ENCODE assay signal across 1 cellular context in the genomic region with DNA sequence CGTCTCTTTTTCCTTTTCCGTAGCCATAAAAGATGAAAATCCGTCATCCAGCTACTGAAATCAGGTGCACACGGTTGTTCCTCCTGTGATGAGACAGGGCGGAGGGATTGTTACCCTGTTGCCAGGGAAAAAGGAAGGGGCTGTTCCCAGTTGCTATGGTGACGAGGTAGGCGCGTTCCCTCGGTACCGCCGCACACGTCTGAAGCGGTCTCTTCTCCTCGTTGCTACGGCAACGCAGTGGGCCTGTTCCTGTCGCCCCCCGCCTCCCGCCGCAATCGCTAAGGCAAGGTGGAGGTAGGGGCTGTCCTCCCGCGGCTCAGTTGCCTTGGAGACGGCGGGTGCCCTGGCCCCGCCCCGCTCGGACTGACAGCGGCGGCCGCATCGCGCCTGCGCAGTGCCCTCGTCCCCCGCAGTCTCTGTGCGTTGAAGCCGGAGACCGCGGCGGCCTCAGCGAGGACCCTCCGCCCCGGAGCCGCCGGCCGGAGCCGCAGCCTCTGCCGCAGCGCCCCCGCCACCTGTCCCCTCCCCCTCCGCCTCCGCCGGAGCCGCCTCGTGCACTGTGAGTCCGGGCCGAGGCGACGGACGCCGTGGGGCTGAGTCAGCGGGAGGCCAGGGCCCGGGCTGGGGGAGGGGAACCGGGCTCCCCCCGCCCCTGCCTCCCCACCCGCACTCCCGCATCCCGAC.
TF ChIP-seq lines count a peak whose summit lies in the region.

A gene (plus strand): TSS at position 394 of the 684 bp plus-strand sequence. CDS start 51,582 bp downstream, outside the sequence.

TF ChIP-seq in K562, 482 proteins besides CTCF, POLR2A, EP300 and RAD21 (continued from another document and continues in another):
- TF ChIP-seq, protein P1, sequence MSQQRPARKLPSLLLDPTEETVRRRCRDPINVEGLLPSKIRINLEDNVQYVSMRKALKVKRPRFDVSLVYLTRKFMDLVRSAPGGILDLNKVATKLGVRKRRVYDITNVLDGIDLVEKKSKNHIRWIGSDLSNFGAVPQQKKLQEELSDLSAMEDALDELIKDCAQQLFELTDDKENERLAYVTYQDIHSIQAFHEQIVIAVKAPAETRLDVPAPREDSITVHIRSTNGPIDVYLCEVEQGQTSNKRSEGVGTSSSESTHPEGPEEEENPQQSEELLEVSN (IDR thresholded peaks at IDR 0.05; ENCODE audit: borderline replicate concordance in 1 of 2, extremely low read depth in 1 of 2, insufficient read depth in 1 of 2, insufficient read length in 1 of 2, low read depth in 1 of 2, low read length in 1 of 2, poor library complexity in 1 of 2, severe bottlenecking in 1 of 2) = peak; percentile 24 to 90
- TF ChIP-seq ZNF57 (CRISPR knock-in tag; IDR thresholded peaks at IDR 0.05) (no peak), ZNF263 (CRISPR knock-in tag; IDR thresholded peaks at IDR 0.05; ENCODE audit: borderline replicate concordance) (peak; percentile 41; the same call in 1 of the 2 replicates), HDAC2 (IDR thresholded peaks at IDR 0.05) (peak; percentile 46; the same call in 1 of the 2 replicates), SRF (CRISPR knock-in tag; IDR thresholded peaks at IDR 0.05) (peak in 1 of 2 experiments; percentile 26; a peak in 1 of 4 replicates), POLR2G (IDR thresholded peaks at IDR 0.05; ENCODE audit: low read depth, low read length) (peak; percentile 60; the same call in 1 of the 2 replicates), ZNF445 (CRISPR knock-in tag; IDR thresholded peaks at IDR 0.05; ENCODE audit: low read depth) (no peak), RFX5 (IDR thresholded peaks at IDR 0.05; ENCODE audit: low read depth, low read length) (peak; percentile 64; the same call in 1 of the 2 replicates), PHF8 (IDR thresholded peaks at IDR 0.05; ENCODE audit: borderline replicate concordance, low read length) (peak; percentile 24; the same call in 1 of the 2 replicates), NONO (IDR thresholded peaks at IDR 0.05; ENCODE audit: low read depth in 2 of 2, low read length in 1 of 2) (0 out of 4 replicates have a peak, but pooled peaks of 1 of the 2 experiments have one; percentile 27), ZBTB7A (IDR thresholded peaks at IDR 0.05; ENCODE audit: borderline replicate concordance, control insufficient read depth, low read depth, low read length) (0 out of 2 replicates have a peak, but pooled peaks have one; percentile 50), SP1 (CRISPR knock-in tag; IDR thresholded peaks at IDR 0.05) (peak; percentile 56), NRF1 (conservative IDR thresholded peaks at IDR 0.05 in 1 of 2, IDR thresholded peaks at IDR 0.05 in 1 of 2) (peak; percentile 94 to 95), PHF21A (IDR thresholded peaks at IDR 0.05; ENCODE audit: borderline replicate concordance, low read depth) (no peak), RBBP5 (IDR thresholded peaks at IDR 0.05; ENCODE audit: borderline replicate concordance, insufficient read depth, low read length, poor library complexity, severe bottlenecking) (peak; percentile 13), HNRNPLL (IDR thresholded peaks at IDR 0.05; ENCODE audit: low read depth, low read length, poor library complexity, severe bottlenecking) (peak; percentile 32), RUNX1 (IDR thresholded peaks at IDR 0.05; ENCODE audit: low read depth) (no peak), EGR1 (conservative IDR thresholded peaks at IDR 0.05) (peak; percentile 66)
- TF ChIP-seq, protein P2, sequence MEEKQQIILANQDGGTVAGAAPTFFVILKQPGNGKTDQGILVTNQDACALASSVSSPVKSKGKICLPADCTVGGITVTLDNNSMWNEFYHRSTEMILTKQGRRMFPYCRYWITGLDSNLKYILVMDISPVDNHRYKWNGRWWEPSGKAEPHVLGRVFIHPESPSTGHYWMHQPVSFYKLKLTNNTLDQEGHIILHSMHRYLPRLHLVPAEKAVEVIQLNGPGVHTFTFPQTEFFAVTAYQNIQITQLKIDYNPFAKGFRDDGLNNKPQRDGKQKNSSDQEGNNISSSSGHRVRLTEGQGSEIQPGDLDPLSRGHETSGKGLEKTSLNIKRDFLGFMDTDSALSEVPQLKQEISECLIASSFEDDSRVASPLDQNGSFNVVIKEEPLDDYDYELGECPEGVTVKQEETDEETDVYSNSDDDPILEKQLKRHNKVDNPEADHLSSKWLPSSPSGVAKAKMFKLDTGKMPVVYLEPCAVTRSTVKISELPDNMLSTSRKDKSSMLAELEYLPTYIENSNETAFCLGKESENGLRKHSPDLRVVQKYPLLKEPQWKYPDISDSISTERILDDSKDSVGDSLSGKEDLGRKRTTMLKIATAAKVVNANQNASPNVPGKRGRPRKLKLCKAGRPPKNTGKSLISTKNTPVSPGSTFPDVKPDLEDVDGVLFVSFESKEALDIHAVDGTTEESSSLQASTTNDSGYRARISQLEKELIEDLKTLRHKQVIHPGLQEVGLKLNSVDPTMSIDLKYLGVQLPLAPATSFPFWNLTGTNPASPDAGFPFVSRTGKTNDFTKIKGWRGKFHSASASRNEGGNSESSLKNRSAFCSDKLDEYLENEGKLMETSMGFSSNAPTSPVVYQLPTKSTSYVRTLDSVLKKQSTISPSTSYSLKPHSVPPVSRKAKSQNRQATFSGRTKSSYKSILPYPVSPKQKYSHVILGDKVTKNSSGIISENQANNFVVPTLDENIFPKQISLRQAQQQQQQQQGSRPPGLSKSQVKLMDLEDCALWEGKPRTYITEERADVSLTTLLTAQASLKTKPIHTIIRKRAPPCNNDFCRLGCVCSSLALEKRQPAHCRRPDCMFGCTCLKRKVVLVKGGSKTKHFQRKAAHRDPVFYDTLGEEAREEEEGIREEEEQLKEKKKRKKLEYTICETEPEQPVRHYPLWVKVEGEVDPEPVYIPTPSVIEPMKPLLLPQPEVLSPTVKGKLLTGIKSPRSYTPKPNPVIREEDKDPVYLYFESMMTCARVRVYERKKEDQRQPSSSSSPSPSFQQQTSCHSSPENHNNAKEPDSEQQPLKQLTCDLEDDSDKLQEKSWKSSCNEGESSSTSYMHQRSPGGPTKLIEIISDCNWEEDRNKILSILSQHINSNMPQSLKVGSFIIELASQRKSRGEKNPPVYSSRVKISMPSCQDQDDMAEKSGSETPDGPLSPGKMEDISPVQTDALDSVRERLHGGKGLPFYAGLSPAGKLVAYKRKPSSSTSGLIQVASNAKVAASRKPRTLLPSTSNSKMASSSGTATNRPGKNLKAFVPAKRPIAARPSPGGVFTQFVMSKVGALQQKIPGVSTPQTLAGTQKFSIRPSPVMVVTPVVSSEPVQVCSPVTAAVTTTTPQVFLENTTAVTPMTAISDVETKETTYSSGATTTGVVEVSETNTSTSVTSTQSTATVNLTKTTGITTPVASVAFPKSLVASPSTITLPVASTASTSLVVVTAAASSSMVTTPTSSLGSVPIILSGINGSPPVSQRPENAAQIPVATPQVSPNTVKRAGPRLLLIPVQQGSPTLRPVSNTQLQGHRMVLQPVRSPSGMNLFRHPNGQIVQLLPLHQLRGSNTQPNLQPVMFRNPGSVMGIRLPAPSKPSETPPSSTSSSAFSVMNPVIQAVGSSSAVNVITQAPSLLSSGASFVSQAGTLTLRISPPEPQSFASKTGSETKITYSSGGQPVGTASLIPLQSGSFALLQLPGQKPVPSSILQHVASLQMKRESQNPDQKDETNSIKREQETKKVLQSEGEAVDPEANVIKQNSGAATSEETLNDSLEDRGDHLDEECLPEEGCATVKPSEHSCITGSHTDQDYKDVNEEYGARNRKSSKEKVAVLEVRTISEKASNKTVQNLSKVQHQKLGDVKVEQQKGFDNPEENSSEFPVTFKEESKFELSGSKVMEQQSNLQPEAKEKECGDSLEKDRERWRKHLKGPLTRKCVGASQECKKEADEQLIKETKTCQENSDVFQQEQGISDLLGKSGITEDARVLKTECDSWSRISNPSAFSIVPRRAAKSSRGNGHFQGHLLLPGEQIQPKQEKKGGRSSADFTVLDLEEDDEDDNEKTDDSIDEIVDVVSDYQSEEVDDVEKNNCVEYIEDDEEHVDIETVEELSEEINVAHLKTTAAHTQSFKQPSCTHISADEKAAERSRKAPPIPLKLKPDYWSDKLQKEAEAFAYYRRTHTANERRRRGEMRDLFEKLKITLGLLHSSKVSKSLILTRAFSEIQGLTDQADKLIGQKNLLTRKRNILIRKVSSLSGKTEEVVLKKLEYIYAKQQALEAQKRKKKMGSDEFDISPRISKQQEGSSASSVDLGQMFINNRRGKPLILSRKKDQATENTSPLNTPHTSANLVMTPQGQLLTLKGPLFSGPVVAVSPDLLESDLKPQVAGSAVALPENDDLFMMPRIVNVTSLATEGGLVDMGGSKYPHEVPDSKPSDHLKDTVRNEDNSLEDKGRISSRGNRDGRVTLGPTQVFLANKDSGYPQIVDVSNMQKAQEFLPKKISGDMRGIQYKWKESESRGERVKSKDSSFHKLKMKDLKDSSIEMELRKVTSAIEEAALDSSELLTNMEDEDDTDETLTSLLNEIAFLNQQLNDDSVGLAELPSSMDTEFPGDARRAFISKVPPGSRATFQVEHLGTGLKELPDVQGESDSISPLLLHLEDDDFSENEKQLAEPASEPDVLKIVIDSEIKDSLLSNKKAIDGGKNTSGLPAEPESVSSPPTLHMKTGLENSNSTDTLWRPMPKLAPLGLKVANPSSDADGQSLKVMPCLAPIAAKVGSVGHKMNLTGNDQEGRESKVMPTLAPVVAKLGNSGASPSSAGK (IDR thresholded peaks at IDR 0.05) = peak; percentile 44; the same call in 1 of the 2 replicates
- TF ChIP-seq, protein P3, sequence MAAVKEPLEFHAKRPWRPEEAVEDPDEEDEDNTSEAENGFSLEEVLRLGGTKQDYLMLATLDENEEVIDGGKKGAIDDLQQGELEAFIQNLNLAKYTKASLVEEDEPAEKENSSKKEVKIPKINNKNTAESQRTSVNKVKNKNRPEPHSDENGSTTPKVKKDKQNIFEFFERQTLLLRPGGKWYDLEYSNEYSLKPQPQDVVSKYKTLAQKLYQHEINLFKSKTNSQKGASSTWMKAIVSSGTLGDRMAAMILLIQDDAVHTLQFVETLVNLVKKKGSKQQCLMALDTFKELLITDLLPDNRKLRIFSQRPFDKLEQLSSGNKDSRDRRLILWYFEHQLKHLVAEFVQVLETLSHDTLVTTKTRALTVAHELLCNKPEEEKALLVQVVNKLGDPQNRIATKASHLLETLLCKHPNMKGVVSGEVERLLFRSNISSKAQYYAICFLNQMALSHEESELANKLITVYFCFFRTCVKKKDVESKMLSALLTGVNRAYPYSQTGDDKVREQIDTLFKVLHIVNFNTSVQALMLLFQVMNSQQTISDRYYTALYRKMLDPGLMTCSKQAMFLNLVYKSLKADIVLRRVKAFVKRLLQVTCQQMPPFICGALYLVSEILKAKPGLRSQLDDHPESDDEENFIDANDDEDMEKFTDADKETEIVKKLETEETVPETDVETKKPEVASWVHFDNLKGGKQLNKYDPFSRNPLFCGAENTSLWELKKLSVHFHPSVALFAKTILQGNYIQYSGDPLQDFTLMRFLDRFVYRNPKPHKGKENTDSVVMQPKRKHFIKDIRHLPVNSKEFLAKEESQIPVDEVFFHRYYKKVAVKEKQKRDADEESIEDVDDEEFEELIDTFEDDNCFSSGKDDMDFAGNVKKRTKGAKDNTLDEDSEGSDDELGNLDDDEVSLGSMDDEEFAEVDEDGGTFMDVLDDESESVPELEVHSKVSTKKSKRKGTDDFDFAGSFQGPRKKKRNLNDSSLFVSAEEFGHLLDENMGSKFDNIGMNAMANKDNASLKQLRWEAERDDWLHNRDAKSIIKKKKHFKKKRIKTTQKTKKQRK (IDR thresholded peaks at IDR 0.05; ENCODE audit: borderline replicate concordance, low read depth, low read length) = no peak
- TF ChIP-seq, protein P4, sequence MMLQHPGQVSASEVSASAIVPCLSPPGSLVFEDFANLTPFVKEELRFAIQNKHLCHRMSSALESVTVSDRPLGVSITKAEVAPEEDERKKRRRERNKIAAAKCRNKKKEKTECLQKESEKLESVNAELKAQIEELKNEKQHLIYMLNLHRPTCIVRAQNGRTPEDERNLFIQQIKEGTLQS (IDR thresholded peaks at IDR 0.05) = peak; percentile 37; the same call in 1 of the 2 replicates
- TF ChIP-seq, protein P4 (CRISPR knock-in tag; conservative IDR thresholded peaks at IDR 0.05) = no peak
- TF ChIP-seq, protein P5, sequence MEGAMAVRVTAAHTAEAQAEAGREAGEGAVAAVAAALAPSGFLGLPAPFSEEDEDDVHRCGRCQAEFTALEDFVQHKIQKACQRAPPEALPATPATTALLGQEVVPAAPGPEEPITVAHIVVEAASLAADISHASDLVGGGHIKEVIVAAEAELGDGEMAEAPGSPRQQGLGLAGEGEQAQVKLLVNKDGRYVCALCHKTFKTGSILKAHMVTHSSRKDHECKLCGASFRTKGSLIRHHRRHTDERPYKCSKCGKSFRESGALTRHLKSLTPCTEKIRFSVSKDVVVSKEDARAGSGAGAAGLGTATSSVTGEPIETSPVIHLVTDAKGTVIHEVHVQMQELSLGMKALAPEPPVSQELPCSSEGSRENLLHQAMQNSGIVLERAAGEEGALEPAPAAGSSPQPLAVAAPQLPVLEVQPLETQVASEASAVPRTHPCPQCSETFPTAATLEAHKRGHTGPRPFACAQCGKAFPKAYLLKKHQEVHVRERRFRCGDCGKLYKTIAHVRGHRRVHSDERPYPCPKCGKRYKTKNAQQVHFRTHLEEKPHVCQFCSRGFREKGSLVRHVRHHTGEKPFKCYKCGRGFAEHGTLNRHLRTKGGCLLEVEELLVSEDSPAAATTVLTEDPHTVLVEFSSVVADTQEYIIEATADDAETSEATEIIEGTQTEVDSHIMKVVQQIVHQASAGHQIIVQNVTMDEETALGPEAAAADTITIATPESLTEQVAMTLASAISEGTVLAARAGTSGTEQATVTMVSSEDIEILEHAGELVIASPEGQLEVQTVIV (CRISPR knock-in tag; IDR thresholded peaks at IDR 0.05; ENCODE audit: borderline replicate concordance) = no peak
- TF ChIP-seq, protein P6, sequence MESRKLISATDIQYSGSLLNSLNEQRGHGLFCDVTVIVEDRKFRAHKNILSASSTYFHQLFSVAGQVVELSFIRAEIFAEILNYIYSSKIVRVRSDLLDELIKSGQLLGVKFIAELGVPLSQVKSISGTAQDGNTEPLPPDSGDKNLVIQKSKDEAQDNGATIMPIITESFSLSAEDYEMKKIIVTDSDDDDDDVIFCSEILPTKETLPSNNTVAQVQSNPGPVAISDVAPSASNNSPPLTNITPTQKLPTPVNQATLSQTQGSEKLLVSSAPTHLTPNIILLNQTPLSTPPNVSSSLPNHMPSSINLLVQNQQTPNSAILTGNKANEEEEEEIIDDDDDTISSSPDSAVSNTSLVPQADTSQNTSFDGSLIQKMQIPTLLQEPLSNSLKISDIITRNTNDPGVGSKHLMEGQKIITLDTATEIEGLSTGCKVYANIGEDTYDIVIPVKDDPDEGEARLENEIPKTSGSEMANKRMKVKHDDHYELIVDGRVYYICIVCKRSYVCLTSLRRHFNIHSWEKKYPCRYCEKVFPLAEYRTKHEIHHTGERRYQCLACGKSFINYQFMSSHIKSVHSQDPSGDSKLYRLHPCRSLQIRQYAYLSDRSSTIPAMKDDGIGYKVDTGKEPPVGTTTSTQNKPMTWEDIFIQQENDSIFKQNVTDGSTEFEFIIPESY (CRISPR knock-in tag; IDR thresholded peaks at IDR 0.05) = no peak
- TF ChIP-seq, protein P7, sequence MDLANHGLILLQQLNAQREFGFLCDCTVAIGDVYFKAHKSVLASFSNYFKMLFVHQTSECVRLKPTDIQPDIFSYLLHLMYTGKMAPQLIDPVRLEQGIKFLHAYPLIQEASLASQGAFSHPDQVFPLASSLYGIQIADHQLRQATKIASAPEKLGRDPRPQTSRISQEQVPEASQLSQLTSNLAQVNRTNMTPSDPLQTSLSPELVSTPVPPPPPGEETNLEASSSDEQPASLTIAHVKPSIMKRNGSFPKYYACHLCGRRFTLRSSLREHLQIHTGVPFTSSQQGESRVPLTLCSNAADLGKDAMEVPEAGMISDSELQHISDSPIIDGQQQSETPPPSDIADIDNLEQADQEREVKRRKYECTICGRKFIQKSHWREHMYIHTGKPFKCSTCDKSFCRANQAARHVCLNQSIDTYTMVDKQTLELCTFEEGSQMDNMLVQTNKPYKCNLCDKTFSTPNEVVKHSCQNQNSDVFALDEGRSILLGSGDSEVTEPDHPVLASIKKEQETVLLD (IDR thresholded peaks at IDR 0.05) = 0 out of 2 replicates have a peak, but pooled peaks have one; percentile 21
